ENCODE assay signal across 13 cellular contexts in genomic region chr1:24021403-24022266, GRCh38. TPM values are rescaled to one million over a fixed set of nuclear protein-coding genes. Genes with fewer than 3 reads are reported as not detected.
DNase-seq lines count a peak whose midpoint lies in the region; ATAC-seq and TF ChIP-seq lines count a peak whose summit lies in the region.
"Had no signal": no experiment of that assay in that cellular context is flagged by ENCODE, and none has a peak within 500 bp of the region (broad histone marks: within the 10 kb centered on the region; RNA-seq: fewer than 3 reads in every experiment).

No MANE protein-coding gene starts in this region.

- H3K9ac ChIP-seq in HCT116 (ENCODE audit: low read length), result no peak overlapping the region

- CTCF ChIA-PET in HCT116 (lab: Charles Lee), result no interaction called here

- no peak for TF ChIP-seq POLR2A in HCT116 (IDR thresholded peaks at IDR 0.05; ENCODE audit: borderline replicate concordance, extremely low read depth, insufficient read depth, insufficient read length)
- no peak for TF ChIP-seq POLR2A in stomach (IDR thresholded peaks at IDR 0.05)

- DNase-seq in HCT116 (ENCODE audit: low read depth, low spot score) (no peak), ascending aorta (ENCODE audit: low spot score in 2 of 2) (no peak), kidney tubule cell (ENCODE audit: low spot score) (peak; percentile 14), stomach (peak; percentile 69), germinal center (ENCODE audit: low spot score) (no peak), GM13977 (ENCODE audit: low spot score) (no peak), left lung (no peak)
- DNase-seq: activated CD4-positive, alpha-beta T cell treated with anti-CD3 and anti-CD28 coated beads, Interleukin-2, amount 10 ng/mL, durations not matched to agents 24 days and 14 days; activated naive CD4-positive, alpha-beta T cell treated with Interleukin-2 at 50 U/mL for 16 hours; COR-L47; NCI-H2029; SHP77 had no signal

- H2AFZ ChIP-seq in HCT116 (ENCODE audit: low read depth, low read length, poor library complexity, severe bottlenecking), result no peak overlapping the region

- H3K9me3 ChIP-seq in HCT116 (ENCODE audit: control insufficient read depth in 1 of 2, insufficient read depth in 1 of 2, low read depth in 1 of 2, low read length in 2 of 2) (no peaks in the 10 kb centered on the region), ascending aorta (no peaks in the 10 kb centered on the region), stomach (no peaks in the 10 kb centered on the region), left lung (no peaks in the 10 kb centered on the region)

- intact Hi-C loops in HCT116 (cut with micrococcal nuclease), result no loop called here
- intact Hi-C loops in ascending aorta (cut with DNase I), result loop anchor here (2.0 to 10.0 kb wide), 4 partner anchors 41 to 247 kb away; partner anchors contain the start of genes FUCA1, PITHD1, PNRC2 and SRSF10
- intact Hi-C loops in stomach (cut with DNase I; ENCODE audit: low total_unique reads), result no loop called here
- intact Hi-C loops in left lung (cut with DNase I), result no loop called here

- no peaks in the 10 kb centered on the region for H3K79me2 ChIP-seq in HCT116 (ENCODE audit: insufficient read depth, low read length)

- H3K4me1 ChIP-seq in HCT116 (ENCODE audit: control insufficient read depth in 1 of 2, insufficient read depth in 2 of 2, low read length in 2 of 2), result peaks cover 43 to 48% of the 10 kb centered on the region in 2 experiments
- H3K4me1 ChIP-seq in ascending aorta, result peaks cover 24 to 61% of the 10 kb centered on the region in 2 donors
- peaks cover 40 to 68% (median 56%) of the 10 kb centered on the region in 4 donors for H3K4me1 ChIP-seq in stomach
- peaks cover 0 to 9% of the 10 kb centered on the region in 2 donors for H3K4me1 ChIP-seq in left lung

- TF ChIP-seq RAD21 in HCT116 (IDR thresholded peaks at IDR 0.05; ENCODE audit: low read depth), result no peak

- in situ Hi-C loops in GM13977 (cut with MboI; ENCODE audit: low pct_unique_long_range_greater_than_20kb, low sequenced_read_pairs, unreplicated experiment), result no loop called here

- RAD21 ChIA-PET in HCT116 (lab: Charles Lee; ENCODE audit: low non-redundant PET in 1 of 2, low total read pairs in 2 of 2, uncharacterized antibody in 2 of 2, unreplicated experiment in 2 of 2), result no interaction called here

- BruUV-seq in HCT116 (replicated peaks; lab: Mats Ljungman, UMichigan), result no TSS peak

- POLR2A ChIA-PET in HCT116 (lab: Charles Lee), result interaction anchor here (0.6 kb wide), 1 partner anchor 129 kb away, joined by 4 read pairs; no protein-coding TSS in a partner anchor

- H3K27me3 ChIP-seq in HCT116 (ENCODE audit: insufficient read depth, low read length) (no peaks in the 10 kb centered on the region), ascending aorta (no peaks in the 10 kb centered on the region), stomach (no peaks in the 10 kb centered on the region), left lung (no peaks in the 10 kb centered on the region)

- H4K20me1 ChIP-seq in HCT116 (ENCODE audit: insufficient read depth), result no peaks in the 10 kb centered on the region

- H3K4me3 ChIP-seq in HCT116 (replicated peaks in 1 of 2; ENCODE audit: low read depth in 1 of 2, low read length in 2 of 2) (no peak overlapping the region), ascending aorta (no peak overlapping the region), stomach (no peak overlapping the region), left lung (no peak overlapping the region)

- H3K4me2 ChIP-seq in HCT116 (ENCODE audit: low read length), result 0 out of 2 replicates have a peak overlapping the region, but pooled peaks have one; percentile 63

- no peaks in the 10 kb centered on the region for H3K9me2 ChIP-seq in HCT116 (ENCODE audit: insufficient read depth)

- no peak for TF ChIP-seq EP300 in stomach (IDR thresholded peaks at IDR 0.05)

- no peak for TF ChIP-seq CTCF in HCT116 (IDR thresholded peaks at IDR 0.05 in 2 of 3, conservative IDR thresholded peaks at IDR 0.05 in 1 of 3; ENCODE audit: borderline replicate concordance in 1 of 3, insufficient read depth in 1 of 3, low read depth in 2 of 3, low read length in 2 of 3)
- no peak for TF ChIP-seq CTCF in ascending aorta (IDR thresholded peaks at IDR 0.05)
- no peak for TF ChIP-seq CTCF in stomach (IDR thresholded peaks at IDR 0.05)
- TF ChIP-seq CTCF in GM13977 (IDR thresholded peaks at IDR 0.05; ENCODE audit: extremely low read depth, insufficient read depth, missing control alignments), result no peak
- TF ChIP-seq CTCF in left lung (IDR thresholded peaks at IDR 0.05), result no peak

- 37 to 53% (median 40%) methylated on average over 7 of the region's 7 CpGs for WGBS in stomach, 5 donors

- no peak overlapping the region for H3K27ac ChIP-seq in HCT116 (ENCODE audit: low read depth, low read length)
- peak overlapping the region; percentile 89 to 91 for H3K27ac ChIP-seq in ascending aorta
- peak overlapping the region; percentile 74 to 93 (median 90) for H3K27ac ChIP-seq in stomach
- no peak overlapping the region for H3K27ac ChIP-seq in left lung

- H3K36me3 ChIP-seq in HCT116 (ENCODE audit: control insufficient read depth in 1 of 2, insufficient read depth in 2 of 2, low read length in 2 of 2) (no peaks in the 10 kb centered on the region), ascending aorta (no peaks in the 10 kb centered on the region), stomach (no peaks in the 10 kb centered on the region), left lung (no peaks in the 10 kb centered on the region)

- ATAC-seq in HCT116, result no peak
- ATAC-seq in HG03045 (IDR thresholded peaks at IDR 0.05; ENCODE audit: unreplicated experiment), result no peak
- ATAC-seq in left lung, result no peak

TF ChIP-seq in HCT116, 20 proteins besides CTCF, POLR2A, EP300 and RAD21 (continues in another document):
- TF ChIP-seq REST (IDR thresholded peaks at IDR 0.05; ENCODE audit: low read depth) (no peak), SRF (IDR thresholded peaks at IDR 0.05; ENCODE audit: low read depth) (no peak), SIN3A (IDR thresholded peaks at IDR 0.05; ENCODE audit: low read depth) (no peak), ZFX (IDR thresholded peaks at IDR 0.05) (no peak), CEBPB (IDR thresholded peaks at IDR 0.05; ENCODE audit: low read depth) (no peak), ZBTB33 (IDR thresholded peaks at IDR 0.05; ENCODE audit: extremely low read depth, insufficient replicate concordance, low read length) (no peak), MAX (IDR thresholded peaks at IDR 0.05) (no peak), JUND (IDR thresholded peaks at IDR 0.05) (no peak), TCF7L2 (IDR thresholded peaks at IDR 0.05; ENCODE audit: borderline replicate concordance, extremely low read depth, insufficient read depth, insufficient read length) (no peak), EGR1 (IDR thresholded peaks at IDR 0.05; ENCODE audit: low read depth) (no peak), POLR2AphosphoS5 (IDR thresholded peaks at IDR 0.05; ENCODE audit: low read depth, low read length) (no peak), ZNF274 (IDR thresholded peaks at IDR 0.05; ENCODE audit: low read depth, low read length) (no peak), EZH2phosphoT487 (IDR thresholded peaks at IDR 0.05; ENCODE audit: borderline replicate concordance) (no peak), YY1 (IDR thresholded peaks at IDR 0.05; ENCODE audit: extremely low read depth, insufficient replicate concordance, low read depth, low read length) (no peak)

RNA-seq across cellular contexts. Expression of gene SRSF10, which starts 41.5 kb away (rescaled TPM):
- total RNA-seq in HCT116 (2021; ENCODE audit: unreplicated experiment), result 142 TPM
- 54.2 and 64.8 TPM in 2 replicates for polyA plus RNA-seq in HCT116 (2012)
- total RNA-seq in ascending aorta, result 80.6 TPM
- total RNA-seq in stomach, result 100 to 1,000 TPM in 4 of 5 donors, 10 to 100 TPM in 1; 60.7 to 285 (median 136) TPM
- polyA plus RNA-seq in stomach, result 10 to 100 TPM; 41.7 to 54.9 (median 43.3) TPM
- total RNA-seq in left lung, result 100 to 1,000 TPM in 1 of 2 donors, 10 to 100 TPM in 1; 84.9 to 102 TPM

Comparison
In these comparisons a context has a peak if more than half of its experiments do, and no peak if none do; other contexts are left out.
1. DNase-seq: peak in kidney tubule cell (single experiment) and stomach (single experiment); none in HCT116 (single experiment), ascending aorta (0 of 2), germinal center (single experiment), GM13977 (single experiment) and left lung (0 of 2).
2. H3K27ac ChIP-seq: peak in ascending aorta (2 of 2) and stomach (5 of 5); none in HCT116 (single experiment) and left lung (0 of 2).